1 cellular context compared by ENCODE assay signal in the genomic region with DNA sequence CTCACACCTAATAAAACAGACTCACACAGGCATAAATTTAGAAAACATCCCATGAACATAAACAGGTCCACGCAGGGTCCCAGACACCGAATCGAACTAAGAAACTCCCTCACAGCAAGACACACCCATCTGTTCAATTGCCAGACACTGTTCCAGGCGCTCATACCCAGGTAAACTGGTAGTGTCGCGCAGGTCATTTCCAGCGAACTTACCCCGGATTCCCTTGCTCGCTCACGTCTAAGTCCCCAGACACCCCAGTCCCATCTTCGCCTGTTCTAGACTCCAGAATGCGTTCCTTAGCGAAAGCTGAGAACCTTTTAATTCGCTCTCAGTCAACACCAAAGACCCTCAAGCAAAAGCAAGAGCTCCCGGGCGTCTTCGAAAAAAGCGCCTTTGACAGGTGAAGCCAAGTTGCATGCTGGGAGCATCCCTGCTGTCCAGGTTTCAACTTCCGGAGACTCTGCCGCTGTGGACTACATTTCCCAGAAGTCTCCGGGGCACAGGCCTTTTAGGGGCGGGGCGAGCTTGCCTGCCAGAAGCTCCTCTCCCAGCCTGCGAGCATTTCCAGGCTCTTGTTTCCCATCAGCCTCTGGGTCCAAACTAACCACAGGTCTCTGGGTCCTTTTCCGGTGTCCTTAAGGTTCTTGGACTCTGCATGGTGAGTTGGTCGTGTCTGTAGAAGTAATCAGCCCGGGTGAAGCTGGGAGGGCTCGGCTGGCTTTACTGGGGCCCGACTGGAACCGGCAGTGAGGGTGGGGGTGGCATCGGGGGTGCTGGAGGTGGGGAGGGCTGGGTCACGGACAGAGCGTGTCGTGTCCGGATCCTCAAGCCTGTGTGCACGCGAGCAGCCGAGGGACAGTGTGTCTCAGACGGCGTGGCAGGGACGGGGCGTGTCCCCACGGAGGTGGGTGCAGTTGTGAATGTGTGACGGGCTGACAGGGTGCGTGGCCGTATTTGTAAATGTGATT.
TF ChIP-seq lines count a peak whose summit lies in the region.

TSS of gene ZNF283 (plus strand) at position 535 of the 968 bp plus-strand sequence. CDS start 6,184 bp downstream, outside the sequence.

TF ChIP-seq in HEK293, 187 proteins besides CTCF, POLR2A, EP300 and RAD21 (continued from another document and continues in another):
- TF ChIP-seq ZBTB44 (tag by site-specific recombination; IDR thresholded peaks at IDR 0.05) (peak; percentile 74), ZNF658 (tag by site-specific recombination; IDR thresholded peaks at IDR 0.05) (peak; percentile 32; the same call in 1 of the 2 replicates), MYNN (tag by site-specific recombination; IDR thresholded peaks at IDR 0.05; ENCODE audit: borderline replicate concordance) (no peak), ZNF175 (tag by site-specific recombination; IDR thresholded peaks at IDR 0.05) (no peak), ZNF354C (tag by site-specific recombination; IDR thresholded peaks at IDR 0.05; ENCODE audit: borderline replicate concordance, low read depth) (no peak), ZNF544 (tag by site-specific recombination; IDR thresholded peaks at IDR 0.05) (no peak), ZBTB17 (tag by site-specific recombination; IDR thresholded peaks at IDR 0.05) (peak; percentile 96), ZNF76 (tag by site-specific recombination; IDR thresholded peaks at IDR 0.05; ENCODE audit: borderline replicate concordance, low read depth) (peak; percentile 99), ZNF133 (tag by site-specific recombination; IDR thresholded peaks at IDR 0.05) (peak; percentile 51), ZNF274 (IDR thresholded peaks at IDR 0.05; ENCODE audit: low read length) (no peak), ZNF274 (tag by site-specific recombination; IDR thresholded peaks at IDR 0.05; ENCODE audit: borderline replicate concordance) (no peak), KLF10 (tag by site-specific recombination; IDR thresholded peaks at IDR 0.05) (no peak), SP2 (tag by site-specific recombination; IDR thresholded peaks at IDR 0.05) (peak; percentile 52; the same call in 1 of the 2 replicates), ZNF510 (tag by site-specific recombination; IDR thresholded peaks at IDR 0.05; ENCODE audit: insufficient replicate concordance) (no peak), ZBTB21 (tag by site-specific recombination; IDR thresholded peaks at IDR 0.05) (no peak; the same call in 1 of the 2 replicates), KLF9 (tag by site-specific recombination; IDR thresholded peaks at IDR 0.05; ENCODE audit: low read depth) (peak; percentile 68; the same call in 1 of the 2 replicates), ZIC2 (tag by site-specific recombination; IDR thresholded peaks at IDR 0.05) (peak; percentile 74), BCL11B (tag by site-specific recombination; IDR thresholded peaks at IDR 0.05; ENCODE audit: low read depth) (no peak), HOXD13 (CRISPR knock-in tag; IDR thresholded peaks at IDR 0.05; ENCODE audit: borderline replicate concordance) (no peak), ZNF157 (tag by site-specific recombination; IDR thresholded peaks at IDR 0.05) (peak; percentile 58; the same call in 1 of the 2 replicates), ZSCAN30 (tag by site-specific recombination; IDR thresholded peaks at IDR 0.05) (no peak; the same call in 1 of the 2 replicates), ZEB2 (tag by site-specific recombination; IDR thresholded peaks at IDR 0.05) (peak; percentile 73; the same call in 1 of the 2 replicates), FEZF1 (tag by site-specific recombination; IDR thresholded peaks at IDR 0.05) (no peak), ZNF26 (tag by site-specific recombination; IDR thresholded peaks at IDR 0.05) (no peak), ZNF664 (tag by site-specific recombination; IDR thresholded peaks at IDR 0.05) (no peak), ZNF501 (tag by site-specific recombination; IDR thresholded peaks at IDR 0.05) (peak; percentile 49; the same call in 1 of the 2 replicates), ZNF621 (tag by site-specific recombination; IDR thresholded peaks at IDR 0.05) (no peak), ZNF140 (tag by site-specific recombination; IDR thresholded peaks at IDR 0.05) (no peak), HOXC10 (CRISPR knock-in tag; IDR thresholded peaks at IDR 0.05) (no peak), MZF1 (tag by site-specific recombination; IDR thresholded peaks at IDR 0.05; ENCODE audit: borderline replicate concordance) (no peak; the same call in 1 of the 2 replicates), ZSCAN16 (tag by site-specific recombination; IDR thresholded peaks at IDR 0.05) (no peak), ZNF169 (tag by site-specific recombination; IDR thresholded peaks at IDR 0.05) (peak; percentile 24; the same call in 1 of the 2 replicates), ZSCAN18 (tag by site-specific recombination; IDR thresholded peaks at IDR 0.05) (0 out of 2 replicates have a peak, but pooled peaks have one; percentile 40), ZNF16 (tag by site-specific recombination; IDR thresholded peaks at IDR 0.05; ENCODE audit: low read depth) (no peak), ZNF560 (tag by site-specific recombination; IDR thresholded peaks at IDR 0.05; ENCODE audit: borderline replicate concordance) (no peak), ZNF24 (tag by site-specific recombination; IDR thresholded peaks at IDR 0.05) (no peak), ZNF324 (tag by site-specific recombination; IDR thresholded peaks at IDR 0.05) (peak; percentile 85; the same call in 1 of the 2 replicates), ZNF654 (tag by site-specific recombination; IDR thresholded peaks at IDR 0.05; ENCODE audit: low read depth) (no peak), ZNF10 (tag by site-specific recombination; IDR thresholded peaks at IDR 0.05) (no peak), SCRT1 (tag by site-specific recombination; IDR thresholded peaks at IDR 0.05; ENCODE audit: borderline replicate concordance) (0 out of 2 replicates have a peak, but pooled peaks have one; percentile 50), ZNF555 (tag by site-specific recombination; conservative IDR thresholded peaks at IDR 0.05) (no peak)
- TF ChIP-seq, protein P1, sequence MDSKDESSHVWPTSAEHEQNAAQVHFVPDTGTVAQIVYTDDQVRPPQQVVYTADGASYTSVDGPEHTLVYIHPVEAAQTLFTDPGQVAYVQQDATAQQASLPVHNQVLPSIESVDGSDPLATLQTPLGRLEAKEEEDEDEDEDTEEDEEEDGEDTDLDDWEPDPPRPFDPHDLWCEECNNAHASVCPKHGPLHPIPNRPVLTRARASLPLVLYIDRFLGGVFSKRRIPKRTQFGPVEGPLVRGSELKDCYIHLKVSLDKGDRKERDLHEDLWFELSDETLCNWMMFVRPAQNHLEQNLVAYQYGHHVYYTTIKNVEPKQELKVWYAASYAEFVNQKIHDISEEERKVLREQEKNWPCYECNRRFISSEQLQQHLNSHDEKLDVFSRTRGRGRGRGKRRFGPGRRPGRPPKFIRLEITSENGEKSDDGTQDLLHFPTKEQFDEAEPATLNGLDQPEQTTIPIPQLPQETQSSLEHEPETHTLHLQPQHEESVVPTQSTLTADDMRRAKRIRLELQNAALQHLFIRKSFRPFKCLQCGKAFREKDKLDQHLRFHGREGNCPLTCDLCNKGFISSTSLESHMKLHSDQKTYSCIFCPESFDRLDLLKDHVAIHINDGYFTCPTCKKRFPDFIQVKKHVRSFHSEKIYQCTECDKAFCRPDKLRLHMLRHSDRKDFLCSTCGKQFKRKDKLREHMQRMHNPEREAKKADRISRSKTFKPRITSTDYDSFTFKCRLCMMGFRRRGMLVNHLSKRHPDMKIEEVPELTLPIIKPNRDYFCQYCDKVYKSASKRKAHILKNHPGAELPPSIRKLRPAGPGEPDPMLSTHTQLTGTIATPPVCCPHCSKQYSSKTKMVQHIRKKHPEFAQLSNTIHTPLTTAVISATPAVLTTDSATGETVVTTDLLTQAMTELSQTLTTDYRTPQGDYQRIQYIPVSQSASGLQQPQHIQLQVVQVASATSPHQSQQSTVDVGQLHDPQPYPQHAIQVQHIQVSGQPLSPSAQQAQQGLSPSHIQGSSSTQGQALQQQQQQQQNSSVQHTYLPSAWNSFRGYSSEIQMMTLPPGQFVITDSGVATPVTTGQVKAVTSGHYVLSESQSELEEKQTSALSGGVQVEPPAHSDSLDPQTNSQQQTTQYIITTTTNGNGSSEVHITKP (tag by site-specific recombination; IDR thresholded peaks at IDR 0.05), result peak; percentile 27; the same call in 1 of the 2 replicates
- TF ChIP-seq, protein P2, sequence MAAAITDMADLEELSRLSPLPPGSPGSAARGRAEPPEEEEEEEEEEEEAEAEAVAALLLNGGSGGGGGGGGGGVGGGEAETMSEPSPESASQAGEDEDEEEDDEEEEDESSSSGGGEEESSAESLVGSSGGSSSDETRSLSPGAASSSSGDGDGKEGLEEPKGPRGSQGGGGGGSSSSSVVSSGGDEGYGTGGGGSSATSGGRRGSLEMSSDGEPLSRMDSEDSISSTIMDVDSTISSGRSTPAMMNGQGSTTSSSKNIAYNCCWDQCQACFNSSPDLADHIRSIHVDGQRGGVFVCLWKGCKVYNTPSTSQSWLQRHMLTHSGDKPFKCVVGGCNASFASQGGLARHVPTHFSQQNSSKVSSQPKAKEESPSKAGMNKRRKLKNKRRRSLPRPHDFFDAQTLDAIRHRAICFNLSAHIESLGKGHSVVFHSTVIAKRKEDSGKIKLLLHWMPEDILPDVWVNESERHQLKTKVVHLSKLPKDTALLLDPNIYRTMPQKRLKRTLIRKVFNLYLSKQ (tag by site-specific recombination; IDR thresholded peaks at IDR 0.05; ENCODE audit: borderline replicate concordance), result peak; percentile 57; the same call in 1 of the 2 replicates
- TF ChIP-seq, protein P3, sequence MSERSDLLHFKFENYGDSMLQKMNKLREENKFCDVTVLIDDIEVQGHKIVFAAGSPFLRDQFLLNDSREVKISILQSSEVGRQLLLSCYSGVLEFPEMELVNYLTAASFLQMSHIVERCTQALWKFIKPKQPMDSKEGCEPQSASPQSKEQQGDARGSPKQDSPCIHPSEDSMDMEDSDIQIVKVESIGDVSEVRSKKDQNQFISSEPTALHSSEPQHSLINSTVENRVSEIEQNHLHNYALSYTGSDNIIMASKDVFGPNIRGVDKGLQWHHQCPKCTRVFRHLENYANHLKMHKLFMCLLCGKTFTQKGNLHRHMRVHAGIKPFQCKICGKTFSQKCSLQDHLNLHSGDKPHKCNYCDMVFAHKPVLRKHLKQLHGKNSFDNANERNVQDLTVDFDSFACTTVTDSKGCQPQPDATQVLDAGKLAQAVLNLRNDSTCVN (tag by site-specific recombination; optimal IDR thresholded peaks at IDR 0.05), result peak; percentile 34
- TF ChIP-seq, protein P4, sequence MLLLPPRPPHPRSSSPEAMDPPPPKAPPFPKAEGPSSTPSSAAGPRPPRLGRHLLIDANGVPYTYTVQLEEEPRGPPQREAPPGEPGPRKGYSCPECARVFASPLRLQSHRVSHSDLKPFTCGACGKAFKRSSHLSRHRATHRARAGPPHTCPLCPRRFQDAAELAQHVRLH (tag by site-specific recombination; IDR thresholded peaks at IDR 0.05), result peak; percentile 96
- TF ChIP-seq, protein P5, sequence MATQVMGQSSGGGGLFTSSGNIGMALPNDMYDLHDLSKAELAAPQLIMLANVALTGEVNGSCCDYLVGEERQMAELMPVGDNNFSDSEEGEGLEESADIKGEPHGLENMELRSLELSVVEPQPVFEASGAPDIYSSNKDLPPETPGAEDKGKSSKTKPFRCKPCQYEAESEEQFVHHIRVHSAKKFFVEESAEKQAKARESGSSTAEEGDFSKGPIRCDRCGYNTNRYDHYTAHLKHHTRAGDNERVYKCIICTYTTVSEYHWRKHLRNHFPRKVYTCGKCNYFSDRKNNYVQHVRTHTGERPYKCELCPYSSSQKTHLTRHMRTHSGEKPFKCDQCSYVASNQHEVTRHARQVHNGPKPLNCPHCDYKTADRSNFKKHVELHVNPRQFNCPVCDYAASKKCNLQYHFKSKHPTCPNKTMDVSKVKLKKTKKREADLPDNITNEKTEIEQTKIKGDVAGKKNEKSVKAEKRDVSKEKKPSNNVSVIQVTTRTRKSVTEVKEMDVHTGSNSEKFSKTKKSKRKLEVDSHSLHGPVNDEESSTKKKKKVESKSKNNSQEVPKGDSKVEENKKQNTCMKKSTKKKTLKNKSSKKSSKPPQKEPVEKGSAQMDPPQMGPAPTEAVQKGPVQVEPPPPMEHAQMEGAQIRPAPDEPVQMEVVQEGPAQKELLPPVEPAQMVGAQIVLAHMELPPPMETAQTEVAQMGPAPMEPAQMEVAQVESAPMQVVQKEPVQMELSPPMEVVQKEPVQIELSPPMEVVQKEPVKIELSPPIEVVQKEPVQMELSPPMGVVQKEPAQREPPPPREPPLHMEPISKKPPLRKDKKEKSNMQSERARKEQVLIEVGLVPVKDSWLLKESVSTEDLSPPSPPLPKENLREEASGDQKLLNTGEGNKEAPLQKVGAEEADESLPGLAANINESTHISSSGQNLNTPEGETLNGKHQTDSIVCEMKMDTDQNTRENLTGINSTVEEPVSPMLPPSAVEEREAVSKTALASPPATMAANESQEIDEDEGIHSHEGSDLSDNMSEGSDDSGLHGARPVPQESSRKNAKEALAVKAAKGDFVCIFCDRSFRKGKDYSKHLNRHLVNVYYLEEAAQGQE (tag by site-specific recombination; IDR thresholded peaks at IDR 0.05), result peak; percentile 49
